ENCODE assay signal across 25 cellular contexts in the genomic region with DNA sequence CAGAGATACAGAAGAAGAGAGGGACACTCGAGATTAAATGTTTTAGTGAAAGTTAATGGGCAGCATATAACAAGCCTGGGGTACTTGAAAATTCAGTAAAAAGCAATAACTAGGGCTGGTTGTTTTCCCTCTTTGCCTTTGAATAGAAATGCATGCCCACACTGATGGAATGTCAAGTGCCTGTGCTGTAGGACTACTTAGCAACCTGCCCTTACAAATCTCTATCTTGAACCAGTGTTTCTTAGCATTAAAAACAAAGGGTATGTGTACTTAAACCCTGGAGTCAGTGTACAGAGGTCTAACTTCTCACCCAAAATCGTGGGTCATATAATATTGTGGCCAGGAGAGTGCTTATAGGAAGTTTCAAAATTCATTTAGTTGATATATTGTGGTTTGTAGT. TPM values are rescaled to one million over a fixed set of nuclear protein-coding genes. Genes with fewer than 3 reads are reported as not detected.
A peak's percentile ranks its signal among the peaks of the same experiment; 100 is the strongest.
DNase-seq lines count a peak whose midpoint lies in the region; ATAC-seq, FAIRE-seq and TF ChIP-seq lines count a peak whose summit lies in the region.
"Had no signal": no experiment of that assay in that cellular context is flagged by ENCODE, and none has a peak within 500 bp of the region (broad histone marks: within the 10 kb centered on the region; RNA-seq: fewer than 3 reads in every experiment).

No MANE protein-coding gene starts in this region.

- no peak overlapping the region for H3K9ac ChIP-seq in mammary epithelial cell (ENCODE audit: insufficient read depth, low read length)
- no peak overlapping the region for H3K9ac ChIP-seq in H1 (replicated peaks in 1 of 4; ENCODE audit: extremely low read depth in 1 of 4, low read depth in 3 of 4, low read length in 3 of 4)
- H3K9ac ChIP-seq: KMS-11 had no signal

- intact Hi-C loops in MCF 10A (cut with micrococcal nuclease): no loop called here
- intact Hi-C loops in mammary epithelial cell (cut with micrococcal nuclease): no loop called here
- intact Hi-C loops in upper lobe of right lung (cut with DNase I): no loop called here
- intact Hi-C loops in Caco-2 (cut with micrococcal nuclease; ENCODE audit: unreplicated experiment): no loop called here

- H3K23ac ChIP-seq in H1 (ENCODE audit: insufficient read length): no peak overlapping the region

- no peak for TF ChIP-seq POLR2A in H1 (IDR thresholded peaks at IDR 0.05; ENCODE audit: control extremely low read depth in 1 of 2, low read depth in 2 of 2, low read length in 2 of 2)

- H3K56ac ChIP-seq in H1 (replicated peaks; ENCODE audit: insufficient read length, low read depth, low read length): no peak overlapping the region

- ATAC-seq in upper lobe of right lung: peak; percentile 79
- ATAC-seq in HG02623 (IDR thresholded peaks at IDR 0.05; ENCODE audit: unreplicated experiment): no peak
- ATAC-seq: HCT116 had no signal

- H3K23me2 ChIP-seq in H1 (ENCODE audit: low read depth, low read length): no peaks in the 10 kb centered on the region

- in situ Hi-C loops in mammary epithelial cell (cut with MboI; ENCODE audit: low sequenced_read_pairs in 2 of 2): no loop called here

- no peak overlapping the region for H2AK5ac ChIP-seq in H1 (ENCODE audit: low read depth, low read length)

- H3K36me3 ChIP-seq in mammary epithelial cell (ENCODE audit: insufficient read depth, low read length) (no peaks in the 10 kb centered on the region), H1 (ENCODE audit: control insufficient read depth in 2 of 4, insufficient read depth in 4 of 4, low read length in 3 of 4) (no peaks in the 10 kb centered on the region), neutrophil (peaks cover 22% of the 10 kb centered on the region), upper lobe of right lung (peaks cover 4% of the 10 kb centered on the region), Caco-2 (ENCODE audit: control insufficient read depth, insufficient read depth, low read length) (no peaks in the 10 kb centered on the region)
- H3K36me3 ChIP-seq: Peyer's patch had no signal

- peaks cover 74% of the 10 kb centered on the region for H3K79me2 ChIP-seq in mammary epithelial cell (ENCODE audit: insufficient read depth, low read length)
- no peaks in the 10 kb centered on the region for H3K79me2 ChIP-seq in H1 (ENCODE audit: control insufficient read depth in 1 of 2, insufficient read depth in 2 of 2, low read length in 2 of 2)

- H3K27ac ChIP-seq in mammary epithelial cell (ENCODE audit: insufficient read depth, low read depth, low read length) (no peak overlapping the region), H1 (ENCODE audit: low read depth, low read length) (no peak overlapping the region), neutrophil (peak overlapping the region; percentile 45), upper lobe of right lung (peak overlapping the region; percentile 14)
- H3K27ac ChIP-seq: HL-60, KMS-11, Peyer's patch had no signal

- H3K27ac Mint-ChIP-seq in MCF 10A (ENCODE audit: low read depth, unreplicated experiment): peak overlapping the region; percentile 46
- no peak overlapping the region for H3K27ac Mint-ChIP-seq in Caco-2 (ENCODE audit: unreplicated experiment)
- H3K27ac Mint-ChIP-seq in osteocyte (ENCODE audit: unreplicated experiment): no peak overlapping the region

- H2AFZ ChIP-seq in mammary epithelial cell (ENCODE audit: low read depth, low read length) (no peak overlapping the region), H1 (ENCODE audit: low read length) (no peak overlapping the region)

- no peak for FAIRE-seq in H1 (lab: Jason Lieb, UNC)
- FAIRE-seq: GM12891 had no signal

- no peak overlapping the region for H4K5ac ChIP-seq in H1 (ENCODE audit: insufficient read length, low read depth, low read length)

- no peak overlapping the region for H2BK5ac ChIP-seq in H1 (ENCODE audit: low read depth, low read length)

- H4K20me1 ChIP-seq in mammary epithelial cell (ENCODE audit: insufficient read depth, low read length) (no peaks in the 10 kb centered on the region), H1 (replicated peaks in 1 of 2; ENCODE audit: control insufficient read depth in 1 of 2, insufficient read depth in 2 of 2, low read length in 2 of 2) (no peaks in the 10 kb centered on the region)

- no peaks in the 10 kb centered on the region for H3K79me1 ChIP-seq in H1 (ENCODE audit: low read depth, low read length)

- H3K27me3 Mint-ChIP-seq in MCF 10A (ENCODE audit: insufficient read depth, unreplicated experiment) (no peaks in the 10 kb centered on the region), Caco-2 (ENCODE audit: insufficient read depth, unreplicated experiment) (peaks cover 6% of the 10 kb centered on the region), osteocyte (ENCODE audit: unreplicated experiment) (no peaks in the 10 kb centered on the region)
- H3K27me3 Mint-ChIP-seq: IgD-negative memory B cell had no signal

- H3K9me3 Mint-ChIP-seq in MCF 10A (ENCODE audit: unreplicated experiment) (peaks cover 6% of the 10 kb centered on the region), Caco-2 (ENCODE audit: unreplicated experiment) (no peaks in the 10 kb centered on the region), osteocyte (ENCODE audit: unreplicated experiment) (no peaks in the 10 kb centered on the region)
- H3K9me3 Mint-ChIP-seq: IgD-negative memory B cell had no signal

- H3K4me1 ChIP-seq in mammary epithelial cell (ENCODE audit: insufficient read depth, low read length) (peaks cover 12% of the 10 kb centered on the region), H1 (replicated peaks in 1 of 4; ENCODE audit: control insufficient read depth in 3 of 4, insufficient read depth in 4 of 4, low read length in 3 of 4) (peaks cover 0 to 4% (median 1%) of the 10 kb centered on the region in 4 experiments; a peak in 1 of 7 replicates), neutrophil (ENCODE audit: control insufficient read depth in 1 of 2, insufficient read depth in 1 of 2, low read depth in 1 of 2, low read length in 1 of 2) (peaks cover 34 to 43% of the 10 kb centered on the region in 2 experiments), upper lobe of right lung (peaks cover 8% of the 10 kb centered on the region), Caco-2 (no peaks in the 10 kb centered on the region)
- H3K4me1 ChIP-seq: Peyer's patch had no signal

- TF ChIP-seq CTCF in MCF 10A (IDR thresholded peaks at IDR 0.05; ENCODE audit: unreplicated experiment) (no peak), mammary epithelial cell (conservative IDR thresholded peaks at IDR 0.05 in 1 of 2, IDR thresholded peaks at IDR 0.05 in 1 of 2; ENCODE audit: extremely low read depth in 1 of 2, insufficient read depth in 1 of 2, low read depth in 1 of 2, low read length in 2 of 2) (no peak), H1 (IDR thresholded peaks at IDR 0.05; ENCODE audit: control extremely low read depth in 1 of 3, insufficient read depth in 1 of 3, low read depth in 1 of 3, low read length in 3 of 3) (no peak), neutrophil (IDR thresholded peaks at IDR 0.05) (no peak), upper lobe of right lung (IDR thresholded peaks at IDR 0.05) (no peak), Caco-2 (IDR thresholded peaks at IDR 0.05; ENCODE audit: insufficient read depth in 1 of 2, low read depth in 1 of 2, low read length in 1 of 2, severe bottlenecking in 1 of 2, unreplicated experiment in 1 of 2) (no peak), osteocyte (IDR thresholded peaks at IDR 0.05) (no peak)

- no peak overlapping the region for H3K4me3 Mint-ChIP-seq in MCF 10A (ENCODE audit: unreplicated experiment)
- no peak overlapping the region for H3K4me3 Mint-ChIP-seq in Caco-2 (ENCODE audit: unreplicated experiment)
- no peak overlapping the region for H3K4me3 Mint-ChIP-seq in osteocyte (ENCODE audit: unreplicated experiment)
- H3K4me3 Mint-ChIP-seq: IgD-negative memory B cell had no signal

- DNase-seq in MCF 10A (ENCODE audit: unreplicated experiment) (no peak), mammary epithelial cell (no peak), H1 (ENCODE audit: low read depth in 1 of 2, low spot score in 2 of 2) (no peak), upper lobe of right lung (no peak), Caco-2 (no peak), osteocyte (ENCODE audit: extremely low spot score, unreplicated experiment) (no peak)
- DNase-seq: DMS153, EL, GDM1, GOT3, NCI-H1048, NCI-H1417, NCI-H1694, NCI-H2081 treated with DMSO at 0.1 percent for 48 hours, NCI-H446 treated with DMSO at 0.1 percent for 48 hours, NCI-H526, Peyer's patch, SHP77 treated with DMSO at 0.1 percent for 48 hours had no signal

- POLR2A ChIA-PET in MCF 10A (lab: Yijun Ruan, JAX): interaction anchor here (0.6 to 1.0 kb wide), 2 partner anchors 11 to 385 kb away, joined by 3 to 4 read pairs; no protein-coding TSS in a partner anchor
- POLR2A ChIA-PET in H1 (lab: Charles Lee; ENCODE audit: partially characterized antibody): no interaction called here
- POLR2A ChIA-PET in Caco-2 (lab: Charles Lee): no interaction called here

- H2BK15ac ChIP-seq in H1 (ENCODE audit: low read length): no peak overlapping the region

- BruUV-seq in MCF 10A (replicated peaks; lab: Mats Ljungman, UMichigan) (no TSS peak), mammary epithelial cell (replicated peaks; lab: Mats Ljungman, UMichigan) (no TSS peak), Caco-2 (replicated peaks; lab: Mats Ljungman, UMichigan) (no TSS peak)

- dilution Hi-C loops in mammary epithelial cell (cut with HindIII; ENCODE audit: low sequenced_read_pairs): no loop called here

- H3K27me3 ChIP-seq in mammary epithelial cell (ENCODE audit: insufficient read depth, low read length) (no peaks in the 10 kb centered on the region), H1 (replicated peaks in 1 of 4; ENCODE audit: control insufficient read depth in 3 of 4, extremely low read depth in 1 of 4, insufficient read depth in 3 of 4, low read length in 3 of 4) (no peaks in the 10 kb centered on the region), neutrophil (no peaks in the 10 kb centered on the region), upper lobe of right lung (no peaks in the 10 kb centered on the region), Caco-2 (replicated peaks; ENCODE audit: control insufficient read depth, insufficient read depth, low read length) (no peaks in the 10 kb centered on the region)
- H3K27me3 ChIP-seq: Peyer's patch had no signal

- H3K14ac ChIP-seq in H1 (ENCODE audit: insufficient read length): no peak overlapping the region

- 61% methylated on average over 2 of the region's 2 CpGs for WGBS in mammary epithelial cell (ENCODE audit: low coverage, missing lambda C conversion rate)
- WGBS in H1 (ENCODE audit: extremely low coverage in 1 of 2, insufficient coverage in 1 of 2, insufficient read length in 1 of 2, insufficient replicate concordance in 2 of 2, low coverage in 1 of 2, low lambda C conversion rate in 2 of 2, missing lambda C conversion rate in 1 of 2), 2 experiments: 63% methylated on average over 2 of the region's 2 CpGs; no CpG with 5 or more reads in 1 of the 2 experiments

- no peak overlapping the region for H4K8ac ChIP-seq in H1 (ENCODE audit: extremely low read depth, insufficient read depth, low read length)

- no peak overlapping the region for H3K18ac ChIP-seq in H1 (ENCODE audit: extremely low read depth, low read length)

- H3K4me1 Mint-ChIP-seq in MCF 10A (ENCODE audit: insufficient read depth, unreplicated experiment): peaks cover 26% of the 10 kb centered on the region
- H3K4me1 Mint-ChIP-seq in Caco-2 (ENCODE audit: low read depth, unreplicated experiment): no peaks in the 10 kb centered on the region
- peaks cover 4% of the 10 kb centered on the region for H3K4me1 Mint-ChIP-seq in osteocyte (ENCODE audit: unreplicated experiment)

- H2BK12ac ChIP-seq in H1 (ENCODE audit: low read depth, low read length): no peak overlapping the region

- H3K4ac ChIP-seq in H1 (replicated peaks; ENCODE audit: insufficient read length, low read depth, low read length): no peak overlapping the region

- CTCF ChIA-PET in MCF 10A (lab: Yijun Ruan, JAX): no interaction called here
- CTCF ChIA-PET in mammary epithelial cell (lab: Charles Lee; ENCODE audit: low non-redundant PET): no interaction called here
- CTCF ChIA-PET in H1 (lab: Charles Lee; ENCODE audit: partially characterized antibody): no interaction called here
- CTCF ChIA-PET in Caco-2 (lab: Charles Lee): no interaction called here

- no peak for TF ChIP-seq RAD21 in H1 (IDR thresholded peaks at IDR 0.05 in 1 of 2, conservative IDR thresholded peaks at IDR 0.05 in 1 of 2; ENCODE audit: low read depth in 2 of 2, low read length in 2 of 2)

- H3K4me2 ChIP-seq in mammary epithelial cell (ENCODE audit: insufficient read depth, low read depth, low read length) (no peak overlapping the region), H1 (ENCODE audit: insufficient read depth in 1 of 2, low read depth in 2 of 2, low read length in 2 of 2) (no peak overlapping the region)
- H3K4me2 ChIP-seq: KMS-11 had no signal

- H3K36me3 Mint-ChIP-seq in MCF 10A (ENCODE audit: insufficient read depth, unreplicated experiment): peaks cover 38% of the 10 kb centered on the region
- H3K36me3 Mint-ChIP-seq in Caco-2 (ENCODE audit: insufficient read depth, unreplicated experiment): no peaks in the 10 kb centered on the region
- peaks cover 5% of the 10 kb centered on the region for H3K36me3 Mint-ChIP-seq in osteocyte (ENCODE audit: unreplicated experiment)

- no peaks in the 10 kb centered on the region for H3K9me3 ChIP-seq in mammary epithelial cell (replicated peaks; ENCODE audit: insufficient read depth, low read length)
- H3K9me3 ChIP-seq in H1 (ENCODE audit: insufficient read depth in 2 of 2, low read depth in 1 of 2, low read length in 1 of 2): no peaks in the 10 kb centered on the region
- no peaks in the 10 kb centered on the region for H3K9me3 ChIP-seq in neutrophil
- no peaks in the 10 kb centered on the region for H3K9me3 ChIP-seq in upper lobe of right lung
- no peaks in the 10 kb centered on the region for H3K9me3 ChIP-seq in Caco-2
- H3K9me3 ChIP-seq: Peyer's patch had no signal

- TF ChIP-seq EP300 in H1 (IDR thresholded peaks at IDR 0.05; ENCODE audit: borderline replicate concordance in 1 of 2, low read depth in 2 of 2, low read length in 2 of 2): no peak

- H3K4me3 ChIP-seq in mammary epithelial cell (replicated peaks in 1 of 3; ENCODE audit: insufficient read depth in 1 of 3, low read depth in 2 of 3, low read length in 3 of 3) (no peak overlapping the region), H1 (ENCODE audit: extremely low read depth in 1 of 4, insufficient read depth in 2 of 4, low read depth in 3 of 4, low read length in 4 of 4) (no peak overlapping the region), neutrophil (ENCODE audit: low read depth in 1 of 2, low read length in 1 of 2) (no peak overlapping the region), upper lobe of right lung (no peak overlapping the region), Caco-2 (ENCODE audit: low read depth, low read length) (no peak overlapping the region)
- H3K4me3 ChIP-seq: Peyer's patch had no signal

- no peak overlapping the region for H2BK120ac ChIP-seq in H1 (replicated peaks; ENCODE audit: low read depth, low read length)

- no peak overlapping the region for H2BK20ac ChIP-seq in H1 (ENCODE audit: low read length)

- H4K91ac ChIP-seq in H1 (replicated peaks; ENCODE audit: insufficient read length, low read length): no peak overlapping the region

RNA-seq across cellular contexts. Expression of gene RNF144B, which starts 37.1 kb away (rescaled TPM):
- total RNA-seq in MCF 10A (2022): 40.6 and 57.9 TPM in 2 replicates
- 10 to 100 TPM; 45.7 to 74.7 TPM for total RNA-seq in mammary epithelial cell
- polyA plus RNA-seq in mammary epithelial cell: 8.4 TPM
- 13.9 TPM for polyA minus RNA-seq in mammary epithelial cell
- 9.8 and 11.2 TPM in 2 replicates for total RNA-seq in H1 (2021; fragmentation: NEBNext Ultra II Directional; extraction: Animal tissue kit (Norgen Biotek cat#: 25700))
- polyA plus RNA-seq in H1 (2011; rRNA removed): 1.1 and 1.8 TPM in 2 replicates
- 1.6 TPM for polyA plus RNA-seq in H1 (2011; cell fraction: cytosol; rRNA removed)
- 1.3 TPM for polyA plus RNA-seq in H1 (2011; cell fraction: nucleus; rRNA removed)
- 2.4 to 4.1 TPM (median 3.2 TPM) in 4 replicates for polyA plus RNA-seq in H1 (2012, experiment 1 of 2)
- polyA plus RNA-seq in H1 (2012, experiment 2 of 2): 0.31 TPM
- polyA plus RNA-seq in H1 (2013, experiment 1 of 2): 2.9 TPM
- polyA plus RNA-seq in H1 (2013, experiment 2 of 2): 3.1 TPM
- 7.2 and 8.1 TPM in 2 replicates for polyA minus RNA-seq in H1 (2011; rRNA and poly(A)+ RNA removed)
- 3.3 TPM for polyA minus RNA-seq in H1 (2011; cell fraction: cytosol; rRNA and poly(A)+ RNA removed)
- polyA minus RNA-seq in H1 (2011; cell fraction: nucleus; rRNA and poly(A)+ RNA removed): 3.2 TPM
- 82.4 TPM for total RNA-seq in upper lobe of right lung
- 0.39 TPM in 2 replicates for total RNA-seq in Caco-2 (2022)
- total RNA-seq in osteocyte: 14.7 and 15.0 TPM in 2 replicates

Comparison
In these comparisons a context has a peak if more than half of its experiments do, and no peak if none do; other contexts are left out.
1. H3K27ac ChIP-seq: peak in neutrophil (single experiment) and upper lobe of right lung (single experiment); none in mammary epithelial cell (single experiment) and H1 (single experiment).